24 cellular contexts compared by ENCODE assay signal in the genomic region with DNA sequence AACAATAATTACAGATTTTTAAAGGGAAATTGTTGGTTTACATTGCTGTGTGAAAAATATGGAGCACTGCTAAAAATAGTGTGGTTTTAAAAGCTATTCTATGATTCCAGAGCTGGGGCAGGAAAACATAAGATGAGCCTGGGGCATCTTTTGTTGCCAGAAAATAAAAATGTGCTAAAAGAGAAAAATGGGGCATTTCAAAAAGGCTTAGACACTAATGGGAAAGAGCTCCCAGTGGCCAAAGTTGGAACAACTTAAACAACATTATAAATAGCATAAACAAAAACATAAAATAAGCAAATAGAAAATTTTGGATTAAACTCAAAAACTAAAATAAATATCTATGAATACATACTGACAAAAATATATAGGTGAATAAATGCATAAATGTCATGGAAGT.
DNase-seq lines count a peak whose midpoint lies in the region; ATAC-seq, FAIRE-seq and TF ChIP-seq lines count a peak whose summit lies in the region.
"Had no signal": no experiment of that assay in that cellular context is flagged by ENCODE, and none has a peak within 500 bp of the region (broad histone marks: within the 10 kb centered on the region; RNA-seq: fewer than 3 reads in every experiment).

No MANE protein-coding gene starts in this region.

- no peaks in the 10 kb centered on the region for H3K36me3 Mint-ChIP-seq in astrocyte (ENCODE audit: low read depth, unreplicated experiment)
- H3K36me3 Mint-ChIP-seq in activated T-cell treated with anti-CD3 and anti-CD28 coated beads, Interleukin-2, amount 50 U/mL, for 4 hours (ENCODE audit: insufficient read depth): no peaks in the 10 kb centered on the region

- no peak overlapping the region for H3K4me2 ChIP-seq in HCT116 (ENCODE audit: low read length)
- no peak overlapping the region for H3K4me2 ChIP-seq in astrocyte (ENCODE audit: low read length)
- no peak overlapping the region for H3K4me2 ChIP-seq in hepatocyte
- no peak overlapping the region for H3K4me2 ChIP-seq in neuronal stem cell (ENCODE audit: insufficient read depth, low read length, poor library complexity, severe bottlenecking)

- no peak overlapping the region for H3K18ac ChIP-seq in neuronal stem cell (ENCODE audit: low read length)

- H3K14ac ChIP-seq in neuronal stem cell (ENCODE audit: low read length): no peak overlapping the region

- no peak for FAIRE-seq in astrocyte (lab: Jason Lieb, UNC)
- FAIRE-seq: GM12891 had no signal

- H3K9me2 ChIP-seq in HCT116 (ENCODE audit: insufficient read depth) (no peaks in the 10 kb centered on the region), hepatocyte (replicated peaks; ENCODE audit: insufficient read depth) (no peaks in the 10 kb centered on the region)

- H3K4me3 ChIP-seq in HCT116 (replicated peaks in 1 of 2; ENCODE audit: low read depth in 1 of 2, low read length in 2 of 2) (no peak overlapping the region), astrocyte (ENCODE audit: insufficient read depth, low read depth, low read length) (no peak overlapping the region), hepatocyte (no peak overlapping the region), neuronal stem cell (ENCODE audit: low read length in 2 of 2) (no peak overlapping the region)
- H3K4me3 ChIP-seq: heart left ventricle, tibial artery had no signal

- H3K9me3 Mint-ChIP-seq in astrocyte (ENCODE audit: unreplicated experiment): peaks cover 6% of the 10 kb centered on the region
- no peaks in the 10 kb centered on the region for H3K9me3 Mint-ChIP-seq in activated T-cell treated with anti-CD3 and anti-CD28 coated beads, Interleukin-2, amount 50 U/mL, for 4 hours

- no peak overlapping the region for H3K4ac ChIP-seq in neuronal stem cell (ENCODE audit: low read length)

- no peak overlapping the region for H2BK15ac ChIP-seq in neuronal stem cell (ENCODE audit: low read length)

- H3K79me1 ChIP-seq in neuronal stem cell (ENCODE audit: low read depth, low read length): no peaks in the 10 kb centered on the region

- no peak overlapping the region for H2BK12ac ChIP-seq in neuronal stem cell (ENCODE audit: low read length)

- TF ChIP-seq CTCF in HCT116 (IDR thresholded peaks at IDR 0.05 in 2 of 3, conservative IDR thresholded peaks at IDR 0.05 in 1 of 3; ENCODE audit: borderline replicate concordance in 1 of 3, insufficient read depth in 1 of 3, low read depth in 2 of 3, low read length in 2 of 3): peak in 2 of 3 experiments; percentile 25 to 37; a peak in 3 of 6 replicates
- peak; percentile 19 for TF ChIP-seq CTCF in astrocyte (IDR thresholded peaks at IDR 0.05; ENCODE audit: insufficient read depth, low read depth, low read length)
- TF ChIP-seq CTCF in hepatocyte (IDR thresholded peaks at IDR 0.05; ENCODE audit: poor library complexity): peak; percentile 18

- H3K27me3 ChIP-seq in HCT116 (ENCODE audit: insufficient read depth, low read length) (no peaks in the 10 kb centered on the region), astrocyte (ENCODE audit: insufficient read depth, low read length) (no peaks in the 10 kb centered on the region), hepatocyte (no peaks in the 10 kb centered on the region), neuronal stem cell (ENCODE audit: control insufficient read depth in 3 of 3, insufficient read depth in 3 of 3, low read depth in 1 of 3, low read length in 3 of 3) (no peaks in the 10 kb centered on the region)
- H3K27me3 ChIP-seq: heart left ventricle, tibial artery had no signal

- H4K91ac ChIP-seq in neuronal stem cell (ENCODE audit: low read depth, low read length, poor library complexity): no peak overlapping the region

- peak; percentile 2 for DNase-seq in AG08395 (ENCODE audit: low spot score)
- peak; percentile 7 for DNase-seq in HCT116 (ENCODE audit: low read depth, low spot score)
- no peak for DNase-seq in astrocyte (ENCODE audit: low read depth)
- DNase-seq in hepatocyte (ENCODE audit: low spot score): no peak
- DNase-seq in AML-193 (lab: John Stamatoyannopoulos, UW): no peak
- no peak for DNase-seq in neuronal stem cell (ENCODE audit: low spot score)
- no peak for DNase-seq in activated T-cell treated with anti-CD3 and anti-CD28 coated beads, Interleukin-2, amount 50 U/mL, for 4 hours
- DNase-seq: activated CD4-positive, alpha-beta T cell treated with anti-CD3 and anti-CD28 coated beads, Interleukin-2, amount 50 U/mL, for 4 hours; aorta; DMS79; effector CD8-positive, alpha-beta T cell; heart left ventricle; left cardiac atrium; NCI-H1436 treated with DMSO at 0.1 percent for 48 hours; NCI-H526; retina; Right ventricle myocardium superior; stimulated activated CD4-positive, alpha-beta T cell treated with anti-CD3 and anti-CD28 coated beads, Interleukin-2, amount 100 ng/mL, for 24 hours; stimulated activated CD8-positive, alpha-beta memory T cell treated with anti-CD3 and anti-CD28 coated beads, Interleukin-4, amount 100 ng/mL, for 48 hours; tibial artery had no signal

- BruUV-seq in HCT116 (replicated peaks; lab: Mats Ljungman, UMichigan): no TSS peak

- POLR2A ChIA-PET in HCT116 (lab: Charles Lee): no interaction called here

- no peak overlapping the region for H2BK5ac ChIP-seq in neuronal stem cell (ENCODE audit: low read length)

- H2BK120ac ChIP-seq in neuronal stem cell (ENCODE audit: low read depth, low read length): no peak overlapping the region

- no peak overlapping the region for H4K8ac ChIP-seq in neuronal stem cell (ENCODE audit: low read depth, low read length)

- no peak overlapping the region for H3K27ac ChIP-seq in HCT116 (ENCODE audit: low read depth, low read length)
- H3K27ac ChIP-seq in astrocyte (ENCODE audit: low read depth, low read length): no peak overlapping the region
- H3K27ac ChIP-seq in hepatocyte: no peak overlapping the region
- no peak overlapping the region for H3K27ac ChIP-seq in neuronal stem cell (replicated peaks; ENCODE audit: low read length)
- H3K27ac ChIP-seq: heart left ventricle, tibial artery had no signal

- H3K9me3 ChIP-seq in HCT116 (ENCODE audit: control insufficient read depth in 1 of 2, insufficient read depth in 1 of 2, low read depth in 1 of 2, low read length in 2 of 2) (no peaks in the 10 kb centered on the region), astrocyte (ENCODE audit: insufficient read depth, low read depth, low read length) (no peaks in the 10 kb centered on the region), hepatocyte (ENCODE audit: low read depth) (no peaks in the 10 kb centered on the region), neuronal stem cell (replicated peaks in 1 of 2; ENCODE audit: control insufficient read depth in 2 of 2, insufficient read depth in 1 of 2, low read depth in 1 of 2, low read length in 2 of 2) (peaks cover 2 to 6% of the 10 kb centered on the region in 2 donors)

- H3K4me1 ChIP-seq in HCT116 (ENCODE audit: control insufficient read depth in 1 of 2, insufficient read depth in 2 of 2, low read length in 2 of 2) (no peaks in the 10 kb centered on the region), astrocyte (ENCODE audit: insufficient read depth, low read length) (no peaks in the 10 kb centered on the region), hepatocyte (ENCODE audit: insufficient read depth) (no peaks in the 10 kb centered on the region), neuronal stem cell (ENCODE audit: control insufficient read depth in 2 of 2, insufficient read depth in 1 of 2, low read depth in 1 of 2, low read length in 2 of 2) (no peaks in the 10 kb centered on the region)

- H3K27ac Mint-ChIP-seq in astrocyte (ENCODE audit: unreplicated experiment): no peak overlapping the region
- H3K27ac Mint-ChIP-seq: activated T-helper 17 cell treated with anti-CD3 and anti-CD28 coated beads, Interleukin-2, amount 50 U/mL, for 72 hours; B cell had no signal

- CTCF ChIA-PET in HCT116 (lab: Charles Lee): no interaction called here

- ATAC-seq in HCT116: no peak
- no peak for ATAC-seq in activated T-cell treated with anti-CD3 and anti-CD28 coated beads, Interleukin-2, amount 50 U/mL, for 4 hours
- no peak for ATAC-seq in HG02884 (IDR thresholded peaks at IDR 0.05; ENCODE audit: unreplicated experiment)
- ATAC-seq: activated T-helper 17 cell treated with anti-CD3 and anti-CD28 coated beads, Interleukin-2, amount 50 U/mL, for 72 hours; heart left ventricle; left cardiac atrium had no signal

- H3K9ac ChIP-seq in HCT116 (ENCODE audit: low read length): no peak overlapping the region
- no peak overlapping the region for H3K9ac ChIP-seq in astrocyte (ENCODE audit: low read length)
- H3K9ac ChIP-seq in neuronal stem cell (ENCODE audit: low read depth, low read length, poor library complexity): no peak overlapping the region

- no peaks in the 10 kb centered on the region for H3K4me1 Mint-ChIP-seq in astrocyte (ENCODE audit: low read depth, unreplicated experiment)
- no peaks in the 10 kb centered on the region for H3K4me1 Mint-ChIP-seq in activated T-cell treated with anti-CD3 and anti-CD28 coated beads, Interleukin-2, amount 50 U/mL, for 4 hours (ENCODE audit: low read depth)
- H3K4me1 Mint-ChIP-seq: activated T-helper 17 cell treated with anti-CD3 and anti-CD28 coated beads, Interleukin-2, amount 50 U/mL, for 72 hours; B cell had no signal

- no peaks in the 10 kb centered on the region for H4K20me1 ChIP-seq in HCT116 (ENCODE audit: insufficient read depth)
- H4K20me1 ChIP-seq in astrocyte (ENCODE audit: insufficient read depth, low read length): no peaks in the 10 kb centered on the region
- no peaks in the 10 kb centered on the region for H4K20me1 ChIP-seq in hepatocyte (ENCODE audit: insufficient read depth, poor library complexity, severe bottlenecking)

- intact Hi-C loops in HCT116 (cut with micrococcal nuclease): no loop called here

- no peak for TF ChIP-seq POLR2A in HCT116 (IDR thresholded peaks at IDR 0.05; ENCODE audit: borderline replicate concordance, extremely low read depth, insufficient read depth, insufficient read length)

- peak; percentile 21; the same call in 1 of the 2 replicates for TF ChIP-seq RAD21 in HCT116 (IDR thresholded peaks at IDR 0.05; ENCODE audit: low read depth)

- H3K36me3 ChIP-seq in HCT116 (ENCODE audit: control insufficient read depth in 1 of 2, insufficient read depth in 2 of 2, low read length in 2 of 2) (no peaks in the 10 kb centered on the region), astrocyte (ENCODE audit: insufficient read depth, low read length) (no peaks in the 10 kb centered on the region), hepatocyte (replicated peaks; ENCODE audit: insufficient read depth, low read depth) (no peaks in the 10 kb centered on the region), neuronal stem cell (replicated peaks in 1 of 2; ENCODE audit: control insufficient read depth in 2 of 2, insufficient read depth in 2 of 2, low read length in 2 of 2) (no peaks in the 10 kb centered on the region)
- H3K36me3 ChIP-seq: heart left ventricle, tibial artery had no signal

- no peak overlapping the region for H2AK5ac ChIP-seq in neuronal stem cell (ENCODE audit: low read depth, low read length)

- H3K23ac ChIP-seq in neuronal stem cell (ENCODE audit: low read depth, low read length, poor library complexity): no peak overlapping the region

- H3K27me3 Mint-ChIP-seq in astrocyte (ENCODE audit: low read depth, unreplicated experiment): no peaks in the 10 kb centered on the region
- no peaks in the 10 kb centered on the region for H3K27me3 Mint-ChIP-seq in activated T-cell treated with anti-CD3 and anti-CD28 coated beads, Interleukin-2, amount 50 U/mL, for 4 hours (ENCODE audit: low read depth)
- H3K27me3 Mint-ChIP-seq: activated T-helper 17 cell treated with anti-CD3 and anti-CD28 coated beads, Interleukin-2, amount 50 U/mL, for 72 hours; B cell had no signal

- RAD21 ChIA-PET in HCT116 (lab: Charles Lee; ENCODE audit: low non-redundant PET in 1 of 2, low total read pairs in 2 of 2, uncharacterized antibody in 2 of 2, unreplicated experiment in 2 of 2): no interaction called here

- peak overlapping the region; percentile 65 for H2AFZ ChIP-seq in HCT116 (ENCODE audit: low read depth, low read length, poor library complexity, severe bottlenecking)
- no peak overlapping the region for H2AFZ ChIP-seq in astrocyte (ENCODE audit: low read depth, low read length)
- H2AFZ ChIP-seq in hepatocyte: no peak overlapping the region
- no peak overlapping the region for H2AFZ ChIP-seq in neuronal stem cell (ENCODE audit: low read length)

- H3K4me3 Mint-ChIP-seq in astrocyte (ENCODE audit: unreplicated experiment): no peak overlapping the region
- H3K4me3 Mint-ChIP-seq in activated T-cell treated with anti-CD3 and anti-CD28 coated beads, Interleukin-2, amount 50 U/mL, for 4 hours: no peak overlapping the region
- H3K4me3 Mint-ChIP-seq: activated T-helper 17 cell treated with anti-CD3 and anti-CD28 coated beads, Interleukin-2, amount 50 U/mL, for 72 hours; B cell had no signal

- H3K79me2 ChIP-seq in HCT116 (ENCODE audit: insufficient read depth, low read length) (no peaks in the 10 kb centered on the region), astrocyte (ENCODE audit: insufficient read depth, low read length) (no peaks in the 10 kb centered on the region), hepatocyte (no peaks in the 10 kb centered on the region)

Comparison
In these comparisons a context has a peak if more than half of its experiments do, and no peak if none do; other contexts are left out.
1. DNase-seq: peak in AG08395 (single experiment) and HCT116 (single experiment); none in astrocyte (single experiment), hepatocyte (single experiment), AML-193 (0 of 2), neuronal stem cell (single experiment) and activated T-cell treated with anti-CD3 and anti-CD28 coated beads, Interleukin-2, amount 50 U/mL, for 4 hours (single experiment).
2. Peak in every context shown above with its lines, with median percentiles within 50 percentile points of each other: CTCF ChIP-seq.